ENCODE assay signal across 15 cellular contexts in genomic region chr4:9444114-9444513, GRCh38. TPM values are rescaled to one million over a fixed set of nuclear protein-coding genes. Genes with fewer than 3 reads are reported as not detected.
"Had no signal": no experiment of that assay in that cellular context is flagged by ENCODE, and none has a peak within 500 bp of the region (broad histone marks: within the 10 kb centered on the region; RNA-seq: fewer than 3 reads in every experiment).

Gene DEFB131A (plus strand): TSS chr4:9444414. CDS start chr4:9444534, 120 bp downstream.

RNA-seq across cellular contexts. Expression of gene DEFB131A, which starts in this region (rescaled TPM):
- total RNA-seq: stomach, subcutaneous adipose tissue, suprapubic skin, temporal lobe, testis, thoracic aorta, tibial nerve, transverse colon, upper lobe of left lung, upper lobe of right lung, ureter, urinary bladder, uterus, vagina had no signal
- polyA plus RNA-seq: stomach, thymus, urinary bladder had no signal
